8 cellular contexts compared by ENCODE assay signal in the genomic region with DNA sequence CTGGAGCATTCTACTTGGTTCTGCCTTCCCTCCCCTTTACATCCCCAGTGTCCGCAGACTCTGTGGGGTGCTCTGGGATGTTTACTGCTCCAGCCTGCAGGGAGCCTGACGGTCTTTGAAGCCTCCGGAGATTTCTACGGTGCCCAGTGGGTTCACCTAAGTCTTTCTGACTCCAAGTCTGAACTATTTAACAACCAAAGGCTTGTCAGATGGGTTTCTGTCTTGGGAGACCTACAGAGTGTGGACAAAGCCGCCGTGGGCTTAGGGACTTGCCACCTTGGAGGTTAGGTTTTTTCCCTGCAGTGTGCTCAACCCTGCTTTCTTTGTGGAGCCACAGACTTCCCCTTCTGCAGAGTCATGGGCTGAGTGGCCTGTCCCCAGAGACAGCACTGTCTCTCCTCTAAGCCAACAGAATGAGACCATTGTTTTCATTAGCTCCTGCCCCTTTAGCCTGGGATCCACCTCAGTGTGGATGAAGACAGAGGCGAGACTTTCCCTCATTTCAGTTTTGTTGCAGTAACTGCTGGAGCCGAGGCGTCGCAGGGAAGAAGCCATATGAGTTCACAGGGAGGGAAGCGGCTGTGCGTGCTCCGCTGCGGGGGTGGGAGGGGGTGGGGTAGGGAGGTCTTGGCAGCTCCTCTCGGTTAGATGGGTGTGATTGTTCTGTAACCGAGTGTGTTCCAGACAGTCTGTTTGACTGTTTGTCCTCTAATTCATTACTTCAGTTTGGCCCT.
A peak's percentile ranks its signal among the peaks of the same experiment; 100 is the strongest.
DNase-seq lines count a peak whose midpoint lies in the region; ATAC-seq and TF ChIP-seq lines count a peak whose summit lies in the region.

No MANE protein-coding gene starts in this region.

- H3K4me3 ChIP-seq in GM12865 (ENCODE audit: low read depth, low read length), result peak overlapping the region; percentile 9; the same call in 1 of the 2 replicates

- TF ChIP-seq CTCF in GM12865 (IDR thresholded peaks at IDR 0.05; ENCODE audit: insufficient read depth, low read depth, low read length, missing control alignments), result no peak

- intact Hi-C loops in left ventricle myocardium superior (cut with micrococcal nuclease) (no loop called here), left colon (cut with DNase I, micrococcal nuclease) (no loop called here)

- peak; percentile 53 for ATAC-seq in GM21723 (IDR thresholded peaks at IDR 0.05; ENCODE audit: unreplicated experiment)
- peak; percentile 66 for ATAC-seq in left ventricle myocardium superior
- ATAC-seq in left colon, result no peak

- peak; percentile 86 for DNase-seq in GM12865 (ENCODE audit: low read depth)
- DNase-seq in Kasumi-1 (lab: John Stamatoyannopoulos, UW), result peak; percentile 23 to 24
- DNase-seq in left ventricle myocardium superior, result peak; percentile 33
- no peak for DNase-seq in NCI-H2171 treated with DMSO at 0.1 percent for 48 hours (lab: John Stamatoyannopoulos, UW)
- DNase-seq in left colon, result no peak
- DNase-seq in stimulated activated naive CD4-positive, alpha-beta T cell (lab: John Stamatoyannopoulos, UW), result no peak
- DNase-seq in NCI-H2171 (lab: John Stamatoyannopoulos, UW), result no peak

Comparison
In these comparisons a context has a peak if more than half of its experiments do, and no peak if none do; other contexts are left out.
1. DNase-seq: peak in GM12865 (single experiment), Kasumi-1 (2 of 2) and left ventricle myocardium superior (single experiment); none in NCI-H2171 treated with DMSO at 0.1 percent for 48 hours (single experiment), left colon (0 of 2), stimulated activated naive CD4-positive, alpha-beta T cell (0 of 6) and NCI-H2171 (single experiment).